In genomic region chr16:2719328-2720062, GRCh38 we compare ENCODE assay signal across 9 cellular contexts. TPM values are rescaled to one million over a fixed set of nuclear protein-coding genes. Genes with fewer than 3 reads are reported as not detected.
DNase-seq lines count a peak whose midpoint lies in the region; ATAC-seq and TF ChIP-seq lines count a peak whose summit lies in the region.
"Had no signal": no experiment of that assay in that cellular context is flagged by ENCODE, and none has a peak within 500 bp of the region (broad histone marks: within the 10 kb centered on the region; RNA-seq: fewer than 3 reads in every experiment).

No MANE protein-coding gene starts in this region.

- WGBS in gastroesophageal sphincter (ENCODE audit: low coverage in 1 of 2), 2 donors: no CpG with 5 or more reads among the region's 16 CpGs

- POLR2A ChIA-PET in Panc1 (lab: Charles Lee): no interaction called here

- CTCF ChIA-PET in Panc1 (lab: Charles Lee): interaction anchor here (0.6 kb wide), 1 partner anchor 200 kb away, joined by 3 read pairs; no protein-coding TSS in a partner anchor

- BruUV-seq in Panc1 (replicated peaks; lab: Mats Ljungman, UMichigan): no TSS peak

- in situ Hi-C loops in Panc1 (cut with HindIII; ENCODE audit: low pct_unique_long_range_greater_than_20kb, low sequenced_read_pairs): no loop called here

- TF ChIP-seq CTCF in Panc1 (IDR thresholded peaks at IDR 0.05) (no peak), left ventricle myocardium inferior (IDR thresholded peaks at IDR 0.05; ENCODE audit: borderline replicate concordance) (no peak), gastroesophageal sphincter (IDR thresholded peaks at IDR 0.05) (no peak)

- H3K27me3 ChIP-seq in Panc1 (ENCODE audit: control insufficient read depth, insufficient read depth, low read length) (no peaks in the 10 kb centered on the region), left ventricle myocardium inferior (ENCODE audit: low read depth) (peaks cover 7% of the 10 kb centered on the region), skeletal muscle satellite cell (ENCODE audit: control insufficient read depth, insufficient read depth, low read length) (peaks cover 4% of the 10 kb centered on the region), gastroesophageal sphincter (peaks cover 22% of the 10 kb centered on the region)

- TF ChIP-seq POLR2A in gastroesophageal sphincter (IDR thresholded peaks at IDR 0.05): no peak

- peak overlapping the region; percentile 11 for H3K4me2 ChIP-seq in skeletal muscle satellite cell (ENCODE audit: low read length)

- H3K4me3 ChIP-seq in Panc1 (ENCODE audit: low read depth in 2 of 2, low read length in 2 of 2) (peak overlapping the region; percentile 52 to 57), left ventricle myocardium inferior (no peak overlapping the region), skeletal muscle satellite cell (ENCODE audit: low read length) (no peak overlapping the region), gastroesophageal sphincter (no peak overlapping the region)

- H3K9me3 ChIP-seq in Panc1 (ENCODE audit: control insufficient read depth, insufficient read depth, low read depth, low read length) (no peaks in the 10 kb centered on the region), left ventricle myocardium inferior (replicated peaks) (no peaks in the 10 kb centered on the region), skeletal muscle satellite cell (replicated peaks; ENCODE audit: low read length) (no peaks in the 10 kb centered on the region), gastroesophageal sphincter (no peaks in the 10 kb centered on the region)

- intact Hi-C loops in Panc1 (cut with micrococcal nuclease; ENCODE audit: unreplicated experiment): no loop called here
- intact Hi-C loops in left ventricle myocardium inferior (cut with micrococcal nuclease): no loop called here

- DNase-seq in DMS 273 (lab: John Stamatoyannopoulos, UW; ENCODE audit: unreplicated experiment): peak; percentile 44
- no peak for DNase-seq in DMS 273 treated with DMSO at 0.1 percent for 48 hours (lab: John Stamatoyannopoulos, UW)
- no peak for DNase-seq in Panc1 (ENCODE audit: low read depth, low spot score)
- peak; percentile 33 for DNase-seq in left ventricle myocardium inferior
- DNase-seq: MV-4-11 had no signal

- peak overlapping the region; percentile 82 for H3K27ac ChIP-seq in Panc1 (ENCODE audit: low read length)
- no peak overlapping the region for H3K27ac ChIP-seq in left ventricle myocardium inferior (replicated peaks)
- no peak overlapping the region for H3K27ac ChIP-seq in gastroesophageal sphincter

- H3K9ac ChIP-seq in skeletal muscle satellite cell (ENCODE audit: low read depth, low read length): no peak overlapping the region

- TF ChIP-seq EP300 in gastroesophageal sphincter (IDR thresholded peaks at IDR 0.05): no peak

- ATAC-seq in Panc1 (no peak), gastroesophageal sphincter (no peak), HG02588 (IDR thresholded peaks at IDR 0.05; ENCODE audit: unreplicated experiment) (no peak), GM21515 (IDR thresholded peaks at IDR 0.05; ENCODE audit: unreplicated experiment) (no peak)

- H3K36me3 ChIP-seq in Panc1 (ENCODE audit: control insufficient read depth, insufficient read depth, low read length) (no peaks in the 10 kb centered on the region), left ventricle myocardium inferior (no peaks in the 10 kb centered on the region), skeletal muscle satellite cell (ENCODE audit: insufficient read depth, low read length) (no peaks in the 10 kb centered on the region), gastroesophageal sphincter (no peaks in the 10 kb centered on the region)

- peaks cover 21% of the 10 kb centered on the region for H3K4me1 ChIP-seq in Panc1 (ENCODE audit: control insufficient read depth, insufficient read depth, low read length)
- peaks cover 37% of the 10 kb centered on the region for H3K4me1 ChIP-seq in left ventricle myocardium inferior
- peaks cover 12% of the 10 kb centered on the region for H3K4me1 ChIP-seq in skeletal muscle satellite cell (ENCODE audit: control insufficient read depth, insufficient read depth, low read length)
- H3K4me1 ChIP-seq in gastroesophageal sphincter: peaks cover 0 to 33% (median 0%) of the 10 kb centered on the region in 3 donors

RNA-seq across cellular contexts. Expression of gene PRSS27, which starts 0.5 kb away (rescaled TPM):
- 3.3 TPM for total RNA-seq in Panc1 (2021; ENCODE audit: unreplicated experiment)
- polyA plus RNA-seq in Panc1 (2012; ENCODE audit: insufficient read length): 7.8 TPM
- 0.11 TPM for total RNA-seq in left ventricle myocardium inferior
- total RNA-seq in skeletal muscle satellite cell (2012; rRNA removed): 0.44 and 0.51 TPM in 2 replicates
- total RNA-seq in gastroesophageal sphincter: 10 to 100 TPM in 1 of 4 donors, 1 to 10 TPM in 2, under 1 TPM in 1; 0.67 to 10.3 (median 2.4) TPM

RNA-seq across cellular contexts. Expression of gene SRRM2, which starts 32.9 kb away (rescaled TPM):
- 617 TPM for total RNA-seq in Panc1 (2021; ENCODE audit: unreplicated experiment)
- polyA plus RNA-seq in Panc1 (2012; ENCODE audit: insufficient read length): 618 TPM
- total RNA-seq in left ventricle myocardium inferior: 251 TPM
- 50.2 and 53.7 TPM in 2 replicates for total RNA-seq in skeletal muscle satellite cell (2012; rRNA removed)
- total RNA-seq in gastroesophageal sphincter: 100 to 1,000 TPM in 3 of 4 donors, 10 to 100 TPM in 1; 73.9 to 398 (median 255) TPM

RNA-seq across cellular contexts. Expression of gene KCTD5, which starts 37.2 kb away (rescaled TPM):
- total RNA-seq in Panc1 (2021; ENCODE audit: unreplicated experiment) (61.1 TPM), left ventricle myocardium inferior (10.2 TPM), gastroesophageal sphincter (10 to 100 TPM; 15.1 to 31.1 (median 19.5) TPM)
- 70.8 TPM for polyA plus RNA-seq in Panc1 (2012; ENCODE audit: insufficient read length)
- 21.8 and 23.6 TPM in 2 replicates for total RNA-seq in skeletal muscle satellite cell (2012; rRNA removed)

RNA-seq across cellular contexts. Expression of gene ELOB, which starts 57.6 kb away (rescaled TPM):
- total RNA-seq in Panc1 (2021; ENCODE audit: unreplicated experiment) (642 TPM), left ventricle myocardium inferior (304 TPM), gastroesophageal sphincter (100 to 1,000 TPM; 216 to 269 (median 251) TPM)
- polyA plus RNA-seq in Panc1 (2012; ENCODE audit: insufficient read length): 2,232 TPM
- 303 and 418 TPM in 2 replicates for total RNA-seq in skeletal muscle satellite cell (2012; rRNA removed)

Comparison
In these comparisons a context has a peak if more than half of its experiments do, and no peak if none do; other contexts are left out.
1. DNase-seq: peak in DMS 273 (single experiment) and left ventricle myocardium inferior (single experiment); none in DMS 273 treated with DMSO at 0.1 percent for 48 hours (single experiment) and Panc1 (single experiment).
2. H3K4me3 ChIP-seq: peak in Panc1 (2 of 2); none in left ventricle myocardium inferior (single experiment), skeletal muscle satellite cell (single experiment) and gastroesophageal sphincter (0 of 2).